In the genomic region with DNA sequence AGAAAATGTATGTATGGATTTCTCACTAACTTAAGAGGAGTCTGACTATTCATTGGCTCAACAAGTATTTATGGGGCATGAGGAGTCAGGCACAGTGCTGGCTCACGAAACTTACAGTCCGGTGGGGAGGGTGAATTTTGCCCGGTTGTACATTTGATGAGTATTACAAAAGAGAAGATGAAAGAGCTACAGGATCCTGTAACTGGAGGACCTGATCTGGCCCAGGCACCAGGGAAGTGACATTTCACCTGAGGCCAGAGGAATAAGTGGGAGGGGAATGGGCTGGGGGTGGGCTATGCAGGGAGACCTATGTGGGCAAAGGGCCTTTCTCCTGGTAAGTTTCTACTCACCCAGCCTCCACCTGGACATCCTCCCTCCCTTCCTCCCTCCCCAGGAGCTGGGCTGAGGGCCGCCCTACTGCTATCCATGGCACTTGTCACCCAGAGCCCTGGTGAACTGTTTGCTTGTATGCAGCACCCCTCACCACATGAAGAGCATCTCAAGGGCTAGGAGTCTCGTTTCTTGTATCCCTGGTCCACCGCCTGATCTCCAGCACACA, we compare ENCODE assay signal across 11 cellular contexts.
DNase-seq lines count a peak whose midpoint lies in the region; ATAC-seq and TF ChIP-seq lines count a peak whose summit lies in the region.
"Had no signal": no experiment of that assay in that cellular context is flagged by ENCODE, and none has a peak within 500 bp of the region (broad histone marks: within the 10 kb centered on the region; RNA-seq: fewer than 3 reads in every experiment).

No MANE protein-coding gene starts in this region.

- DNase-seq in CD14-positive monocyte (ENCODE audit: low spot score) (no peak), IMR-90 (no peak), GDM1 (lab: John Stamatoyannopoulos, UW) (no peak), BE2C (no peak)
- DNase-seq in central memory CD8-positive, alpha-beta T cell (ENCODE audit: low spot score in 2 of 2), result no peak
- no peak for DNase-seq in activated effector memory CD4-positive, alpha-beta T cell treated with Interleukin-2 at 50 U/mL for 16 hours
- DNase-seq: erythroblast, NCI-H1694 had no signal

- CTCF ChIA-PET in IMR-90 (lab: Yijun Ruan, JAX), result no interaction called here

- dilution Hi-C loops in IMR-90 (cut with HindIII; ENCODE audit: low sequenced_read_pairs, unreplicated experiment), result no loop called here

- H2BK15ac ChIP-seq in IMR-90 (ENCODE audit: low read depth, low read length), result peak overlapping the region; percentile 99

- peak overlapping the region; percentile 95 for H4K91ac ChIP-seq in IMR-90 (ENCODE audit: insufficient read depth, low read depth, low read length)

- peak overlapping the region in 6 of 7 donors; percentile 14 to 75 (median 58) for H3K27ac Mint-ChIP-seq in CD14-positive monocyte
- no peak overlapping the region for H3K27ac Mint-ChIP-seq in central memory CD8-positive, alpha-beta T cell (ENCODE audit: low read depth)

- ATAC-seq in IMR-90 (ENCODE audit: low read depth) (no peak), HG03460 (IDR thresholded peaks at IDR 0.05; ENCODE audit: unreplicated experiment) (no peak)
- ATAC-seq in central memory CD8-positive, alpha-beta T cell (replicated peaks; ENCODE audit: extremely low read depth, poor library complexity, severe bottlenecking), result no peak

- H3K4me1 Mint-ChIP-seq in CD14-positive monocyte, result peaks cover 24% of the 10 kb centered on the region
- peaks cover 7% of the 10 kb centered on the region for H3K4me1 Mint-ChIP-seq in central memory CD8-positive, alpha-beta T cell

- TF ChIP-seq CTCF in CD14-positive monocyte (IDR thresholded peaks at IDR 0.05), result no peak
- TF ChIP-seq CTCF in IMR-90 (conservative IDR thresholded peaks at IDR 0.05; ENCODE audit: low read depth, low read length), result no peak
- no peak for TF ChIP-seq CTCF in BE2C (IDR thresholded peaks at IDR 0.05; ENCODE audit: low read depth, low read length)

- H4K20me1 ChIP-seq in IMR-90 (ENCODE audit: insufficient read depth, low read length), result no peaks in the 10 kb centered on the region

- H3K4me3 Mint-ChIP-seq in CD14-positive monocyte, result no peak overlapping the region
- H3K4me3 Mint-ChIP-seq in central memory CD8-positive, alpha-beta T cell, result peak overlapping the region; percentile 45

- TF ChIP-seq RAD21 in IMR-90 (IDR thresholded peaks at IDR 0.05; ENCODE audit: low read length), result no peak

- peak overlapping the region; percentile 92 for H3K14ac ChIP-seq in IMR-90 (replicated peaks; ENCODE audit: low read depth, low read length)

- H2AK5ac ChIP-seq in IMR-90 (ENCODE audit: low read depth, low read length), result peak overlapping the region; percentile 100

- H3K4me1 ChIP-seq in IMR-90 (ENCODE audit: control insufficient read depth, insufficient read depth, low read length), result peaks cover 24% of the 10 kb centered on the region
- H3K4me1 ChIP-seq in neuron (ENCODE audit: insufficient read depth, low read length), result peaks cover 22% of the 10 kb centered on the region
- H3K4me1 ChIP-seq in BE2C, result peaks cover 26% of the 10 kb centered on the region

- H3K4ac ChIP-seq in IMR-90 (ENCODE audit: low read depth, low read length), result peak overlapping the region; percentile 99

- BruUV-seq in IMR-90 (replicated peaks; lab: Mats Ljungman, UMichigan), result no TSS peak

- no peaks in the 10 kb centered on the region for H3K27me3 Mint-ChIP-seq in CD14-positive monocyte (ENCODE audit: low read depth in 3 of 3)
- H3K27me3 Mint-ChIP-seq in central memory CD8-positive, alpha-beta T cell, result no peaks in the 10 kb centered on the region

- peaks cover 25% of the 10 kb centered on the region for H3K9me1 ChIP-seq in IMR-90 (ENCODE audit: insufficient read depth, low read length)

- peak overlapping the region; percentile 61 for H2BK5ac ChIP-seq in IMR-90 (ENCODE audit: low read depth, low read length, poor library complexity, severe bottlenecking)

- H3K36me3 Mint-ChIP-seq in CD14-positive monocyte, result no peaks in the 10 kb centered on the region
- H3K36me3 Mint-ChIP-seq in central memory CD8-positive, alpha-beta T cell (ENCODE audit: insufficient read depth), result peaks cover 1% of the 10 kb centered on the region

- H4K5ac ChIP-seq in IMR-90 (ENCODE audit: low read depth, low read length), result peak overlapping the region; percentile 97

- POLR2A ChIA-PET in IMR-90 (lab: Charles Lee; ENCODE audit: unreplicated experiment), result interaction anchor here (0.6 to 1.5 kb wide), 3 partner anchors 59 to 381 kb away, joined by 3 to 4 read pairs (median 3); no protein-coding TSS in a partner anchor

- H3K27me3 ChIP-seq in IMR-90 (ENCODE audit: control insufficient read depth, insufficient read depth, low read length) (no peaks in the 10 kb centered on the region), neuron (ENCODE audit: insufficient read depth, low read length) (no peaks in the 10 kb centered on the region), BE2C (no peaks in the 10 kb centered on the region)

- H3K36me3 ChIP-seq in IMR-90 (ENCODE audit: control insufficient read depth, insufficient read depth, low read length), result no peaks in the 10 kb centered on the region
- no peaks in the 10 kb centered on the region for H3K36me3 ChIP-seq in neuron (ENCODE audit: insufficient read depth, low read length)
- H3K36me3 ChIP-seq in BE2C, result no peaks in the 10 kb centered on the region

- in situ Hi-C loops in IMR-90 (cut with MboI; ENCODE audit: low sequenced_read_pairs), result loop anchor here (10.0 kb wide), 1 partner anchor 348 kb away; no protein-coding TSS in a partner anchor

- intact Hi-C loops in CD14-positive monocyte (cut with micrococcal nuclease), result no loop called here
- intact Hi-C loops in IMR-90 (cut with micrococcal nuclease), result loop anchor here (5.0 to 10.0 kb wide), 2 partner anchors 100 to 378 kb away; a partner anchor contains a TSS

- H3K56ac ChIP-seq in IMR-90 (ENCODE audit: extremely low read depth, insufficient read depth, low read length), result peak overlapping the region; percentile 19

- H2BK120ac ChIP-seq in IMR-90 (ENCODE audit: low read depth, low read length), result peak overlapping the region; percentile 99

- H2AK9ac ChIP-seq in IMR-90 (replicated peaks; ENCODE audit: low read depth, low read length, poor library complexity), result peak overlapping the region; percentile 47

- no peak for TF ChIP-seq POLR2A in IMR-90 (IDR thresholded peaks at IDR 0.05; ENCODE audit: low read depth, low read length)

- peak overlapping the region; percentile 86 for H3K23ac ChIP-seq in IMR-90 (ENCODE audit: low read depth, low read length)

- peak overlapping the region; percentile 92 for H2BK20ac ChIP-seq in IMR-90 (ENCODE audit: low read depth, low read length)

- H3K9me3 ChIP-seq in IMR-90 (ENCODE audit: control insufficient read depth, insufficient read depth, low read length), result no peaks in the 10 kb centered on the region
- H3K9me3 ChIP-seq in neuron (ENCODE audit: low read length), result no peaks in the 10 kb centered on the region
- no peaks in the 10 kb centered on the region for H3K9me3 ChIP-seq in BE2C

- H4K8ac ChIP-seq in IMR-90 (ENCODE audit: low read depth in 2 of 2, low read length in 2 of 2), result peak overlapping the region; percentile 92 to 99

- H3K4me3 ChIP-seq in IMR-90 (ENCODE audit: insufficient read depth, low read depth, low read length) (no peak overlapping the region), neuron (ENCODE audit: low read length) (peak overlapping the region; percentile 35), BE2C (ENCODE audit: low read depth, low read length) (no peak overlapping the region)

- peak overlapping the region; percentile 28 for H2AFZ ChIP-seq in IMR-90 (replicated peaks; ENCODE audit: low read length, poor library complexity)
- no peak overlapping the region for H2AFZ ChIP-seq in neuron (ENCODE audit: low read depth, low read length)

- peak overlapping the region; percentile 100 for H3K27ac ChIP-seq in IMR-90 (ENCODE audit: insufficient read depth, low read length)
- H3K27ac ChIP-seq: VCaP had no signal

- no peaks in the 10 kb centered on the region for H3K9me3 Mint-ChIP-seq in CD14-positive monocyte
- no peaks in the 10 kb centered on the region for H3K9me3 Mint-ChIP-seq in central memory CD8-positive, alpha-beta T cell

- WGBS in IMR-90 (ENCODE audit: extremely low coverage in 2 of 2, insufficient read length in 1 of 2), 2 experiments, result 100% methylated on average over 2 of the region's 6 CpGs; no CpG with 5 or more reads in 1 of the 2 experiments

- peak overlapping the region; percentile 62; the same call in 1 of the 2 replicates for H3K9ac ChIP-seq in IMR-90 (ENCODE audit: low read depth, low read length)

- H3K79me1 ChIP-seq in IMR-90 (ENCODE audit: low read depth in 1 of 2, low read length in 2 of 2), result peaks cover 6 to 34% of the 10 kb centered on the region in 2 experiments; a peak in 3 of 4 replicates

- H3K4me2 ChIP-seq in IMR-90 (ENCODE audit: low read depth, low read length), result no peak overlapping the region

- H3K18ac ChIP-seq in IMR-90 (ENCODE audit: low read depth, low read length), result peak overlapping the region; percentile 82

TF ChIP-seq in IMR-90, 13 proteins besides CTCF, POLR2A, EP300 and RAD21 (continues in another document):
- TF ChIP-seq FOS (IDR thresholded peaks at IDR 0.05; ENCODE audit: low read depth, low read length) (no peak), RFX5 (IDR thresholded peaks at IDR 0.05; ENCODE audit: low read depth, low read length) (no peak), CHD1 (IDR thresholded peaks at IDR 0.05; ENCODE audit: low read depth, low read length) (no peak), MAFK (IDR thresholded peaks at IDR 0.05; ENCODE audit: low read depth, low read length) (no peak), RCOR1 (IDR thresholded peaks at IDR 0.05; ENCODE audit: insufficient replicate concordance, low read length) (no peak), SMC3 (IDR thresholded peaks at IDR 0.05; ENCODE audit: low read depth, low read length) (no peak), NFE2L2 (IDR thresholded peaks at IDR 0.05; ENCODE audit: low read depth, low read length) (no peak)
- TF ChIP-seq, protein P1, sequence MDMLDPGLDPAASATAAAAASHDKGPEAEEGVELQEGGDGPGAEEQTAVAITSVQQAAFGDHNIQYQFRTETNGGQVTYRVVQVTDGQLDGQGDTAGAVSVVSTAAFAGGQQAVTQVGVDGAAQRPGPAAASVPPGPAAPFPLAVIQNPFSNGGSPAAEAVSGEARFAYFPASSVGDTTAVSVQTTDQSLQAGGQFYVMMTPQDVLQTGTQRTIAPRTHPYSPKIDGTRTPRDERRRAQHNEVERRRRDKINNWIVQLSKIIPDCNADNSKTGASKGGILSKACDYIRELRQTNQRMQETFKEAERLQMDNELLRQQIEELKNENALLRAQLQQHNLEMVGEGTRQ (IDR thresholded peaks at IDR 0.05; ENCODE audit: low read depth, low read length), result no peak
- TF ChIP-seq, protein P2, sequence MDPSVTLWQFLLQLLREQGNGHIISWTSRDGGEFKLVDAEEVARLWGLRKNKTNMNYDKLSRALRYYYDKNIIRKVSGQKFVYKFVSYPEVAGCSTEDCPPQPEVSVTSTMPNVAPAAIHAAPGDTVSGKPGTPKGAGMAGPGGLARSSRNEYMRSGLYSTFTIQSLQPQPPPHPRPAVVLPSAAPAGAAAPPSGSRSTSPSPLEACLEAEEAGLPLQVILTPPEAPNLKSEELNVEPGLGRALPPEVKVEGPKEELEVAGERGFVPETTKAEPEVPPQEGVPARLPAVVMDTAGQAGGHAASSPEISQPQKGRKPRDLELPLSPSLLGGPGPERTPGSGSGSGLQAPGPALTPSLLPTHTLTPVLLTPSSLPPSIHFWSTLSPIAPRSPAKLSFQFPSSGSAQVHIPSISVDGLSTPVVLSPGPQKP (IDR thresholded peaks at IDR 0.05; ENCODE audit: borderline replicate concordance, low read depth, low read length), result no peak
